2 cellular contexts compared by ENCODE assay signal in the genomic region with DNA sequence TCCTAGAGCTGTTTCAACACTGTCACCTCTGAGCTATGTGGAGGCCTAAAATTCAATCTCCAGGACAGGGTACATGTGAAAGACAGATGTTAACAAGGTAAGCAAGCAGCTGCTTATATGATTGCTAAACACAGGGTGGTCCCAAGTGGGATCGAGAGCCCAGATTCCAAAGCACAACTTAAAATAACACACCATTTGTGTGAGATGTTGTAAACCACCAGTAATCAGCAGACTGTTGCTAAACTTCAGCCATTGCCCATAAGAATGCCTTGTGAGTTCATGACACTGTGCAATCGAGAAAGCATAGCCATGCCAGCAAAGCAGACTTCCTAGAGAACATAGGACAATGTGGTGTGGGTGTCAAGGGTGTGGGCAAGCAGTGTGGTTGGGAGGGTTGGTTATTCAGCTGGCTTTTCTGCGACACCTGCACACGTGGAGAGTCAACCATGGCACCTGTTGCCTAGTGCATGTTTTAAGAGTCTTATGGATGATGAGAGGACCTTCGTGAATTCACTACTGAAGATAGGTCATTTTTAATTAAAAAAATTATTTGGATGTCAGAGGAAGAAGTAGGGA.
TF ChIP-seq lines count a peak whose summit lies in the region.

No MANE protein-coding gene starts in this region.

TF ChIP-seq in GM23338, 12 proteins besides CTCF, POLR2A, EP300 and RAD21 (continues in another document):
- TF ChIP-seq POLR2AphosphoS5 (IDR thresholded peaks at IDR 0.05; ENCODE audit: low read depth): no peak
- no peak for TF ChIP-seq STAT1 (IDR thresholded peaks at IDR 0.05; ENCODE audit: unreplicated experiment)
- no peak for TF ChIP-seq ZNF114 (CRISPR knock-in tag; IDR thresholded peaks at IDR 0.05)
- no peak for TF ChIP-seq EZH2phosphoT487 (IDR thresholded peaks at IDR 0.05; ENCODE audit: unreplicated experiment)
- TF ChIP-seq CREB1 (CRISPR knock-in tag; IDR thresholded peaks at IDR 0.05; ENCODE audit: low read depth): no peak
- TF ChIP-seq NANOG (IDR thresholded peaks at IDR 0.05; ENCODE audit: borderline replicate concordance): no peak
- TF ChIP-seq EZH2 (IDR thresholded peaks at IDR 0.05; ENCODE audit: low read depth, unreplicated experiment): no peak
- no peak for TF ChIP-seq JUNB (IDR thresholded peaks at IDR 0.05; ENCODE audit: unreplicated experiment)
- TF ChIP-seq, protein P1, sequence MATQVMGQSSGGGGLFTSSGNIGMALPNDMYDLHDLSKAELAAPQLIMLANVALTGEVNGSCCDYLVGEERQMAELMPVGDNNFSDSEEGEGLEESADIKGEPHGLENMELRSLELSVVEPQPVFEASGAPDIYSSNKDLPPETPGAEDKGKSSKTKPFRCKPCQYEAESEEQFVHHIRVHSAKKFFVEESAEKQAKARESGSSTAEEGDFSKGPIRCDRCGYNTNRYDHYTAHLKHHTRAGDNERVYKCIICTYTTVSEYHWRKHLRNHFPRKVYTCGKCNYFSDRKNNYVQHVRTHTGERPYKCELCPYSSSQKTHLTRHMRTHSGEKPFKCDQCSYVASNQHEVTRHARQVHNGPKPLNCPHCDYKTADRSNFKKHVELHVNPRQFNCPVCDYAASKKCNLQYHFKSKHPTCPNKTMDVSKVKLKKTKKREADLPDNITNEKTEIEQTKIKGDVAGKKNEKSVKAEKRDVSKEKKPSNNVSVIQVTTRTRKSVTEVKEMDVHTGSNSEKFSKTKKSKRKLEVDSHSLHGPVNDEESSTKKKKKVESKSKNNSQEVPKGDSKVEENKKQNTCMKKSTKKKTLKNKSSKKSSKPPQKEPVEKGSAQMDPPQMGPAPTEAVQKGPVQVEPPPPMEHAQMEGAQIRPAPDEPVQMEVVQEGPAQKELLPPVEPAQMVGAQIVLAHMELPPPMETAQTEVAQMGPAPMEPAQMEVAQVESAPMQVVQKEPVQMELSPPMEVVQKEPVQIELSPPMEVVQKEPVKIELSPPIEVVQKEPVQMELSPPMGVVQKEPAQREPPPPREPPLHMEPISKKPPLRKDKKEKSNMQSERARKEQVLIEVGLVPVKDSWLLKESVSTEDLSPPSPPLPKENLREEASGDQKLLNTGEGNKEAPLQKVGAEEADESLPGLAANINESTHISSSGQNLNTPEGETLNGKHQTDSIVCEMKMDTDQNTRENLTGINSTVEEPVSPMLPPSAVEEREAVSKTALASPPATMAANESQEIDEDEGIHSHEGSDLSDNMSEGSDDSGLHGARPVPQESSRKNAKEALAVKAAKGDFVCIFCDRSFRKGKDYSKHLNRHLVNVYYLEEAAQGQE (IDR thresholded peaks at IDR 0.05; ENCODE audit: unreplicated experiment): no peak
- TF ChIP-seq, protein P2, sequence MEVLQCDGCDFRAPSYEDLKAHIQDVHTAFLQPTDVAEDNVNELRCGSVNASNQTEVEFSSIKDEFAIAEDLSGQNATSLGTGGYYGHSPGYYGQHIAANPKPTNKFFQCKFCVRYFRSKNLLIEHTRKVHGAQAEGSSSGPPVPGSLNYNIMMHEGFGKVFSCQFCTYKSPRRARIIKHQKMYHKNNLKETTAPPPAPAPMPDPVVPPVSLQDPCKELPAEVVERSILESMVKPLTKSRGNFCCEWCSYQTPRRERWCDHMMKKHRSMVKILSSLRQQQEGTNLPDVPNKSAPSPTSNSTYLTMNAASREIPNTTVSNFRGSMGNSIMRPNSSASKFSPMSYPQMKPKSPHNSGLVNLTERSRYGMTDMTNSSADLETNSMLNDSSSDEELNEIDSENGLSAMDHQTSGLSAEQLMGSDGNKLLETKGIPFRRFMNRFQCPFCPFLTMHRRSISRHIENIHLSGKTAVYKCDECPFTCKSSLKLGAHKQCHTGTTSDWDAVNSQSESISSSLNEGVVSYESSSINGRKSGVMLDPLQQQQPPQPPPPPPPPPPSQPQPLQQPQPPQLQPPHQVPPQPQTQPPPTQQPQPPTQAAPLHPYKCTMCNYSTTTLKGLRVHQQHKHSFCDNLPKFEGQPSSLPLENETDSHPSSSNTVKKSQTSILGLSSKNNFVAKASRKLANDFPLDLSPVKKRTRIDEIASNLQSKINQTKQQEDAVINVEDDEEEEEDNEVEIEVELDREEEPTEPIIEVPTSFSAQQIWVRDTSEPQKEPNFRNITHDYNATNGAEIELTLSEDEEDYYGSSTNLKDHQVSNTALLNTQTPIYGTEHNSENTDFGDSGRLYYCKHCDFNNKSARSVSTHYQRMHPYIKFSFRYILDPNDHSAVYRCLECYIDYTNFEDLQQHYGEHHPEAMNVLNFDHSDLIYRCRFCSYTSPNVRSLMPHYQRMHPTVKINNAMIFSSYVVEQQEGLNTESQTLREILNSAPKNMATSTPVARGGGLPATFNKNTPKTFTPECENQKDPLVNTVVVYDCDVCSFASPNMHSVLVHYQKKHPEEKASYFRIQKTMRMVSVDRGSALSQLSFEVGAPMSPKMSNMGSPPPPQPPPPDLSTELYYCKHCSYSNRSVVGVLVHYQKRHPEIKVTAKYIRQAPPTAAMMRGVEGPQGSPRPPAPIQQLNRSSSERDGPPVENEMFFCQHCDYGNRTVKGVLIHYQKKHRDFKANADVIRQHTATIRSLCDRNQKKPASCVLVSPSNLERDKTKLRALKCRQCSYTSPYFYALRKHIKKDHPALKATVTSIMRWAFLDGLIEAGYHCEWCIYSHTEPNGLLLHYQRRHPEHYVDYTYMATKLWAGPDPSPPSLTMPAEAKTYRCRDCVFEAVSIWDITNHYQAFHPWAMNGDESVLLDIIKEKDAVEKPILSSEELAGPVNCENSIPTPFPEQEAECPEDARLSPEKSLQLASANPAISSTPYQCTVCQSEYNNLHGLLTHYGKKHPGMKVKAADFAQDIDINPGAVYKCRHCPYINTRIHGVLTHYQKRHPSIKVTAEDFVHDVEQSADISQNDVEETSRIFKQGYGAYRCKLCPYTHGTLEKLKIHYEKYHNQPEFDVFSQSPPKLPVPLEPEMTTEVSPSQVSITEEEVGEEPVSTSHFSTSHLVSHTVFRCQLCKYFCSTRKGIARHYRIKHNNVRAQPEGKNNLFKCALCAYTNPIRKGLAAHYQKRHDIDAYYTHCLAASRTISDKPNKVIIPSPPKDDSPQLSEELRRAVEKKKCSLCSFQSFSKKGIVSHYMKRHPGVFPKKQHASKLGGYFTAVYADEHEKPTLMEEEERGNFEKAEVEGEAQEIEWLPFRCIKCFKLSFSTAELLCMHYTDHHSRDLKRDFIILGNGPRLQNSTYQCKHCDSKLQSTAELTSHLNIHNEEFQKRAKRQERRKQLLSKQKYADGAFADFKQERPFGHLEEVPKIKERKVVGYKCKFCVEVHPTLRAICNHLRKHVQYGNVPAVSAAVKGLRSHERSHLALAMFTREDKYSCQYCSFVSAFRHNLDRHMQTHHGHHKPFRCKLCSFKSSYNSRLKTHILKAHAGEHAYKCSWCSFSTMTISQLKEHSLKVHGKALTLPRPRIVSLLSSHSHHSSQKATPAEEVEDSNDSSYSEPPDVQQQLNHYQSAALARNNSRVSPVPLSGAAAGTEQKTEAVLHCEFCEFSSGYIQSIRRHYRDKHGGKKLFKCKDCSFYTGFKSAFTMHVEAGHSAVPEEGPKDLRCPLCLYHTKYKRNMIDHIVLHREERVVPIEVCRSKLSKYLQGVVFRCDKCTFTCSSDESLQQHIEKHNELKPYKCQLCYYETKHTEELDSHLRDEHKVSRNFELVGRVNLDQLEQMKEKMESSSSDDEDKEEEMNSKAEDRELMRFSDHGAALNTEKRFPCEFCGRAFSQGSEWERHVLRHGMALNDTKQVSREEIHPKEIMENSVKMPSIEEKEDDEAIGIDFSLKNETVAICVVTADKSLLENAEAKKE (CRISPR knock-in tag; IDR thresholded peaks at IDR 0.05): no peak
- no peak for TF ChIP-seq ZNF331 (CRISPR knock-in tag; IDR thresholded peaks at IDR 0.05; ENCODE audit: low read depth)

TF ChIP-seq in K562, 482 proteins besides CTCF, POLR2A, EP300 and RAD21:
- TF ChIP-seq SRSF7 (optimal IDR thresholded peaks at IDR 0.05; ENCODE audit: low read depth, low read length) (no peak), CBX1 (IDR thresholded peaks at IDR 0.05; ENCODE audit: low read depth) (no peak), ZBED1 (IDR thresholded peaks at IDR 0.05) (no peak), HDAC8 (tag; IDR thresholded peaks at IDR 0.05) (no peak), LCOR (CRISPR knock-in tag; IDR thresholded peaks at IDR 0.05) (no peak), RFX1 (IDR thresholded peaks at IDR 0.05) (no peak), U2AF1 (optimal IDR thresholded peaks at IDR 0.05; ENCODE audit: low read depth, low read length) (no peak), CBX8 (IDR thresholded peaks at IDR 0.05; ENCODE audit: borderline replicate concordance, extremely low read depth, low read depth, low read length, poor library complexity, severe bottlenecking) (no peak), ZNF253 (CRISPR knock-in tag; conservative IDR thresholded peaks at IDR 0.05) (no peak), KAT2B (IDR thresholded peaks at IDR 0.05; ENCODE audit: low read depth, low read length) (no peak), SMARCA4 (IDR thresholded peaks at IDR 0.05) (no peak), RBM14 (IDR thresholded peaks at IDR 0.05; ENCODE audit: borderline replicate concordance, insufficient read depth, low read depth, low read length) (no peak), MTF1 (CRISPR knock-in tag; IDR thresholded peaks at IDR 0.05; ENCODE audit: borderline replicate concordance) (no peak), SMAD3 (CRISPR knock-in tag; conservative IDR thresholded peaks at IDR 0.05) (no peak)
- TF ChIP-seq, protein P3, sequence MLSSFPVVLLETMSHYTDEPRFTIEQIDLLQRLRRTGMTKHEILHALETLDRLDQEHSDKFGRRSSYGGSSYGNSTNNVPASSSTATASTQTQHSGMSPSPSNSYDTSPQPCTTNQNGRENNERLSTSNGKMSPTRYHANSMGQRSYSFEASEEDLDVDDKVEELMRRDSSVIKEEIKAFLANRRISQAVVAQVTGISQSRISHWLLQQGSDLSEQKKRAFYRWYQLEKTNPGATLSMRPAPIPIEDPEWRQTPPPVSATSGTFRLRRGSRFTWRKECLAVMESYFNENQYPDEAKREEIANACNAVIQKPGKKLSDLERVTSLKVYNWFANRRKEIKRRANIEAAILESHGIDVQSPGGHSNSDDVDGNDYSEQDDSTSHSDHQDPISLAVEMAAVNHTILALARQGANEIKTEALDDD (IDR thresholded peaks at IDR 0.05): no peak
- TF ChIP-seq, protein P4, sequence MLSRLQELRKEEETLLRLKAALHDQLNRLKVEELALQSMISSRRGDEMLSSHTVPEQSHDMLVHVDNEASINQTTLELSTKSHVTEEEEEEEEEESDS (CRISPR knock-in tag; IDR thresholded peaks at IDR 0.05): no peak
- TF ChIP-seq, protein P5, sequence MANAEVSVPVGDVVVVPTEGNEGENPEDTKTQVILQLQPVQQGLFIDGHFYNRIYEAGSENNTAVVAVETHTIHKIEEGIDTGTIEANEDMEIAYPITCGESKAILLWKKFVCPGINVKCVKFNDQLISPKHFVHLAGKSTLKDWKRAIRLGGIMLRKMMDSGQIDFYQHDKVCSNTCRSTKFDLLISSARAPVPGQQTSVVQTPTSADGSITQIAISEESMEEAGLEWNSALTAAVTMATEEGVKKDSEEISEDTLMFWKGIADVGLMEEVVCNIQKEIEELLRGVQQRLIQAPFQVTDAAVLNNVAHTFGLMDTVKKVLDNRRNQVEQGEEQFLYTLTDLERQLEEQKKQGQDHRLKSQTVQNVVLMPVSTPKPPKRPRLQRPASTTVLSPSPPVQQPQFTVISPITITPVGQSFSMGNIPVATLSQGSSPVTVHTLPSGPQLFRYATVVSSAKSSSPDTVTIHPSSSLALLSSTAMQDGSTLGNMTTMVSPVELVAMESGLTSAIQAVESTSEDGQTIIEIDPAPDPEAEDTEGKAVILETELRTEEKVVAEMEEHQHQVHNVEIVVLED (CRISPR knock-in tag; IDR thresholded peaks at IDR 0.05): no peak
- TF ChIP-seq, protein P6, sequence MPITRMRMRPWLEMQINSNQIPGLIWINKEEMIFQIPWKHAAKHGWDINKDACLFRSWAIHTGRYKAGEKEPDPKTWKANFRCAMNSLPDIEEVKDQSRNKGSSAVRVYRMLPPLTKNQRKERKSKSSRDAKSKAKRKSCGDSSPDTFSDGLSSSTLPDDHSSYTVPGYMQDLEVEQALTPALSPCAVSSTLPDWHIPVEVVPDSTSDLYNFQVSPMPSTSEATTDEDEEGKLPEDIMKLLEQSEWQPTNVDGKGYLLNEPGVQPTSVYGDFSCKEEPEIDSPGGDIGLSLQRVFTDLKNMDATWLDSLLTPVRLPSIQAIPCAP (CRISPR knock-in tag; IDR thresholded peaks at IDR 0.05; ENCODE audit: borderline replicate concordance): no peak
- TF ChIP-seq, protein P7, sequence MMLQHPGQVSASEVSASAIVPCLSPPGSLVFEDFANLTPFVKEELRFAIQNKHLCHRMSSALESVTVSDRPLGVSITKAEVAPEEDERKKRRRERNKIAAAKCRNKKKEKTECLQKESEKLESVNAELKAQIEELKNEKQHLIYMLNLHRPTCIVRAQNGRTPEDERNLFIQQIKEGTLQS (IDR thresholded peaks at IDR 0.05): no peak
- TF ChIP-seq, protein P7 (CRISPR knock-in tag; conservative IDR thresholded peaks at IDR 0.05): no peak
